26 cellular contexts compared by ENCODE assay signal in the genomic region with DNA sequence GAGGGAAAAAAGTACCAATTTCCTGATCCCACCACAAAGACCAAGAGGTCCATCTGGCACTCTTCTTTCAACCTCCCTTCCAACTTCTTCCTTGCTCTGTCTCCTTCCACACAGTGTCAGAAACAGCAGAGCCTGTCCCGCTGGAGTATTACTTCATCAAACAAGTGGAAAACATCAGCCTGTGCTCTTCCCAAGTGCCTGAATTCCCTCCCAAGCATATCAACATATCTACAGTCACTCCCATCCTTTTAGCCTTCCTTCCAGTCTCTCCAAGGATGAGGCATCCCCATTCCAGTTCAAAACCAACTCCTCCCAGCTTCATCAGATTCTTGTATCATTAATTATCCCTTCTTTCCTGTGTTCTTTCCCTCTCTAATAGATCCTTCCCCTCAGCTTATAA. TPM values are rescaled to one million over a fixed set of nuclear protein-coding genes. Genes with fewer than 3 reads are reported as not detected.
A peak's percentile ranks its signal among the peaks of the same experiment; 100 is the strongest.
DNase-seq lines count a peak whose midpoint lies in the region; ATAC-seq and TF ChIP-seq lines count a peak whose summit lies in the region.
"Had no signal": no experiment of that assay in that cellular context is flagged by ENCODE, and none has a peak within 500 bp of the region (broad histone marks: within the 10 kb centered on the region; RNA-seq: fewer than 3 reads in every experiment).

No MANE protein-coding gene starts in this region.

- no peaks in the 10 kb centered on the region for H3K9me3 Mint-ChIP-seq in activated naive CD4-positive, alpha-beta T cell treated with anti-CD3 and anti-CD28 coated beads, Interleukin-2, amount 50 U/mL, for 24 hours
- H3K9me3 Mint-ChIP-seq in activated naive CD4-positive, alpha-beta T cell treated with anti-CD3 and anti-CD28 coated beads, Interleukin-2, amount 50 U/mL, for 72 hours, result no peaks in the 10 kb centered on the region
- H3K9me3 Mint-ChIP-seq in activated B cell treated with CpG ODN at 0.5 μM for 24 hours (no peaks in the 10 kb centered on the region), mesothelial cell of epicardium (no peaks in the 10 kb centered on the region), progenitor cell of endocrine pancreas (ENCODE audit: low read depth) (no peaks in the 10 kb centered on the region)

- no peak overlapping the region for H3K27ac ChIP-seq in right cardiac atrium (ENCODE audit: low read length)
- H3K27ac ChIP-seq: cardiac muscle cell, KMS-11, Peyer's patch, psoas muscle, transverse colon had no signal

- H3K4me3 Mint-ChIP-seq in activated naive CD4-positive, alpha-beta T cell treated with anti-CD3 and anti-CD28 coated beads, Interleukin-2, amount 50 U/mL, for 24 hours, result peak overlapping the region; percentile 11
- H3K4me3 Mint-ChIP-seq in activated B cell treated with CpG ODN at 0.5 μM for 24 hours (no peak overlapping the region), mesothelial cell of epicardium (peak overlapping the region; percentile 2), progenitor cell of endocrine pancreas (ENCODE audit: low read depth) (no peak overlapping the region)

- 67% methylated on average over 1 of the region's 1 CpG for WGBS in right cardiac atrium

- POLR2A ChIA-PET in activated B cell treated with CpG ODN at 0.5 μM for 24 hours (lab: Charles Lee), result interaction anchor here (0.7 kb wide), 1 partner anchor 39 kb away, joined by 6 read pairs; no protein-coding TSS in a partner anchor

- no peak for DNase-seq in activated naive CD4-positive, alpha-beta T cell treated with anti-CD3 and anti-CD28 coated beads, Interleukin-2, amount 50 U/mL, for 72 hours (ENCODE audit: low spot score in 2 of 2)
- DNase-seq in activated B cell treated with CpG ODN at 0.5 μM for 24 hours (no peak), mesothelial cell of epicardium (ENCODE audit: low spot score in 2 of 2, unreplicated experiment in 2 of 2) (no peak), progenitor cell of endocrine pancreas (ENCODE audit: low spot score, unreplicated experiment) (no peak), COLO668 (lab: John Stamatoyannopoulos, UW; ENCODE audit: unreplicated experiment) (no peak), right cardiac atrium (no peak), NCI-H2029 (lab: John Stamatoyannopoulos, UW) (no peak)
- DNase-seq: activated CD4-positive, alpha-beta T cell treated with anti-CD3 and anti-CD28 coated beads, Interleukin-2, amount 50 U/mL, for 1 hour; activated naive CD4-positive, alpha-beta T cell treated with Interleukin-2 at 50 U/mL for 16 hours; activated T-cell treated with anti-CD3 and anti-CD28 coated beads, Interleukin-2, amount 50 U/mL, for 48 hours; anterior cingulate cortex; DMS79; effector CD4-positive, alpha-beta T cell; HCEC 1CT; mammary epithelial cell; NCI-H1417; NCI-H2029 treated with DMSO at 0.1 percent for 48 hours; NCI-H345; Peyer's patch; psoas muscle; SIG-M5; stimulated activated CD4-positive, alpha-beta T cell treated with anti-CD3 and anti-CD28 coated beads, Interleukin-4, amount 100 ng/mL, for 1 hour; transverse colon had no signal

- peaks cover 13% of the 10 kb centered on the region for H3K36me3 Mint-ChIP-seq in activated naive CD4-positive, alpha-beta T cell treated with anti-CD3 and anti-CD28 coated beads, Interleukin-2, amount 50 U/mL, for 24 hours
- peaks cover 27 to 28% of the 10 kb centered on the region in 2 donors for H3K36me3 Mint-ChIP-seq in activated naive CD4-positive, alpha-beta T cell treated with anti-CD3 and anti-CD28 coated beads, Interleukin-2, amount 50 U/mL, for 72 hours
- peaks cover 21% of the 10 kb centered on the region for H3K36me3 Mint-ChIP-seq in activated B cell treated with CpG ODN at 0.5 μM for 24 hours (ENCODE audit: low read depth)
- peaks cover 7% of the 10 kb centered on the region for H3K36me3 Mint-ChIP-seq in mesothelial cell of epicardium
- H3K36me3 Mint-ChIP-seq in progenitor cell of endocrine pancreas (ENCODE audit: insufficient read depth), result peaks cover 6% of the 10 kb centered on the region

- no peak for ATAC-seq in activated naive CD4-positive, alpha-beta T cell treated with anti-CD3 and anti-CD28 coated beads, Interleukin-2, amount 50 U/mL, for 72 hours
- ATAC-seq in activated B cell treated with CpG ODN at 0.5 μM for 24 hours (ENCODE audit: low read depth), result no peak
- no peak for ATAC-seq in right cardiac atrium
- ATAC-seq: psoas muscle had no signal

- H3K27me3 Mint-ChIP-seq in activated naive CD4-positive, alpha-beta T cell treated with anti-CD3 and anti-CD28 coated beads, Interleukin-2, amount 50 U/mL, for 24 hours, result peaks cover 2% of the 10 kb centered on the region
- H3K27me3 Mint-ChIP-seq in activated B cell treated with CpG ODN at 0.5 μM for 24 hours (peaks cover 15% of the 10 kb centered on the region), mesothelial cell of epicardium (ENCODE audit: low read depth) (peaks cover 15% of the 10 kb centered on the region), progenitor cell of endocrine pancreas (peaks cover 15% of the 10 kb centered on the region)

- intact Hi-C loops in activated B cell treated with CpG ODN at 0.5 μM for 24 hours (cut with micrococcal nuclease), result no loop called here
- intact Hi-C loops in right cardiac atrium (cut with DNase I), result loop anchor here in 3 of 4 donors (5.0 to 10.0 kb wide), 2 partner anchors 78 to 80 kb away; no protein-coding TSS in a partner anchor

- H3K4me1 Mint-ChIP-seq in activated naive CD4-positive, alpha-beta T cell treated with anti-CD3 and anti-CD28 coated beads, Interleukin-2, amount 50 U/mL, for 24 hours, result peaks cover 28% of the 10 kb centered on the region
- H3K4me1 Mint-ChIP-seq in activated B cell treated with CpG ODN at 0.5 μM for 24 hours (peaks cover 32% of the 10 kb centered on the region), mesothelial cell of epicardium (peaks cover 19% of the 10 kb centered on the region), progenitor cell of endocrine pancreas (ENCODE audit: low read depth) (peaks cover 13% of the 10 kb centered on the region)

- TF ChIP-seq CTCF in activated B cell treated with CpG ODN at 0.5 μM for 24 hours (IDR thresholded peaks at IDR 0.05) (no peak), mesothelial cell of epicardium (IDR thresholded peaks at IDR 0.05; ENCODE audit: unreplicated experiment) (no peak), progenitor cell of endocrine pancreas (IDR thresholded peaks at IDR 0.05; ENCODE audit: unreplicated experiment) (no peak)

- no peaks in the 10 kb centered on the region for H3K27me3 ChIP-seq in right cardiac atrium (ENCODE audit: control insufficient read depth, insufficient read depth)
- H3K27me3 ChIP-seq: cardiac muscle cell, Peyer's patch, transverse colon had no signal

- H3K27ac Mint-ChIP-seq in activated naive CD4-positive, alpha-beta T cell treated with anti-CD3 and anti-CD28 coated beads, Interleukin-2, amount 50 U/mL, for 24 hours, result no peak overlapping the region
- no peak overlapping the region for H3K27ac Mint-ChIP-seq in activated naive CD4-positive, alpha-beta T cell treated with anti-CD3 and anti-CD28 coated beads, Interleukin-2, amount 50 U/mL, for 72 hours
- H3K27ac Mint-ChIP-seq in activated B cell treated with CpG ODN at 0.5 μM for 24 hours (peak overlapping the region; percentile 59), mesothelial cell of epicardium (no peak overlapping the region), progenitor cell of endocrine pancreas (peak overlapping the region; percentile 1)

- no peaks in the 10 kb centered on the region for H3K4me1 ChIP-seq in right cardiac atrium (ENCODE audit: control insufficient read depth, insufficient read depth, low read length)

- H3K4me3 ChIP-seq in right cardiac atrium (ENCODE audit: low read length), result no peak overlapping the region
- H3K4me3 ChIP-seq: cardiac muscle cell, Peyer's patch, psoas muscle, transverse colon had no signal

- H3K9me3 ChIP-seq in right cardiac atrium (ENCODE audit: control insufficient read depth, low read length), result no peaks in the 10 kb centered on the region
- H3K9me3 ChIP-seq: Peyer's patch, psoas muscle, transverse colon had no signal

- CTCF ChIA-PET in activated B cell treated with CpG ODN at 0.5 μM for 24 hours (lab: Charles Lee), result no interaction called here

RNA-seq across cellular contexts. Expression of gene NOC3L, which starts 1.7 kb away (rescaled TPM):
- 10 to 100 TPM; 27.0 to 44.3 TPM for total RNA-seq in activated naive CD4-positive, alpha-beta T cell treated with anti-CD3 and anti-CD28 coated beads, Interleukin-2, amount 50 U/mL, for 72 hours
- total RNA-seq in activated B cell treated with CpG ODN at 0.5 μM for 24 hours (46.7 and 50.8 TPM in 2 replicates), mesothelial cell of epicardium (23.7 to 26.2 TPM (median 25.5 TPM) in 3 replicates), progenitor cell of endocrine pancreas (20.4 and 21.8 TPM in 2 replicates), right cardiac atrium (10 to 100 TPM in 3 of 4 donors, 1 to 10 TPM in 1; 7.9 to 12.8 (median 11.6) TPM)
- 3.3 TPM for polyA plus RNA-seq in right cardiac atrium

RNA-seq across cellular contexts. Expression of gene TBC1D12, which starts 37.9 kb away (rescaled TPM):
- under 1 TPM in 1 of 2 donors, not detected in 1; 0.82 TPM for total RNA-seq in activated naive CD4-positive, alpha-beta T cell treated with anti-CD3 and anti-CD28 coated beads, Interleukin-2, amount 50 U/mL, for 72 hours
- total RNA-seq in activated B cell treated with CpG ODN at 0.5 μM for 24 hours, result 6.1 and 7.0 TPM in 2 replicates
- 8.5 to 10.1 TPM (median 8.9 TPM) in 3 replicates for total RNA-seq in mesothelial cell of epicardium
- 7.4 and 8.0 TPM in 2 replicates for total RNA-seq in progenitor cell of endocrine pancreas
- total RNA-seq in right cardiac atrium, result 1 to 10 TPM; 6.1 to 7.0 (median 6.7) TPM
- polyA plus RNA-seq in right cardiac atrium, result 3.9 TPM

Comparison
In these comparisons a context has a peak if more than half of its experiments do, and no peak if none do; other contexts are left out.
1. H3K27ac Mint-ChIP-seq: peak in activated B cell treated with CpG ODN at 0.5 μM for 24 hours (single experiment) and progenitor cell of endocrine pancreas (single experiment); none in activated naive CD4-positive, alpha-beta T cell treated with anti-CD3 and anti-CD28 coated beads, Interleukin-2, amount 50 U/mL, for 24 hours (single experiment), activated naive CD4-positive, alpha-beta T cell treated with anti-CD3 and anti-CD28 coated beads, Interleukin-2, amount 50 U/mL, for 72 hours (0 of 2) and mesothelial cell of epicardium (single experiment).
2. H3K4me3 Mint-ChIP-seq: peak in activated naive CD4-positive, alpha-beta T cell treated with anti-CD3 and anti-CD28 coated beads, Interleukin-2, amount 50 U/mL, for 24 hours (single experiment) and mesothelial cell of epicardium (single experiment); none in activated B cell treated with CpG ODN at 0.5 μM for 24 hours (single experiment) and progenitor cell of endocrine pancreas (single experiment).